ENCODE assay signal across 18 cellular contexts in the genomic region with DNA sequence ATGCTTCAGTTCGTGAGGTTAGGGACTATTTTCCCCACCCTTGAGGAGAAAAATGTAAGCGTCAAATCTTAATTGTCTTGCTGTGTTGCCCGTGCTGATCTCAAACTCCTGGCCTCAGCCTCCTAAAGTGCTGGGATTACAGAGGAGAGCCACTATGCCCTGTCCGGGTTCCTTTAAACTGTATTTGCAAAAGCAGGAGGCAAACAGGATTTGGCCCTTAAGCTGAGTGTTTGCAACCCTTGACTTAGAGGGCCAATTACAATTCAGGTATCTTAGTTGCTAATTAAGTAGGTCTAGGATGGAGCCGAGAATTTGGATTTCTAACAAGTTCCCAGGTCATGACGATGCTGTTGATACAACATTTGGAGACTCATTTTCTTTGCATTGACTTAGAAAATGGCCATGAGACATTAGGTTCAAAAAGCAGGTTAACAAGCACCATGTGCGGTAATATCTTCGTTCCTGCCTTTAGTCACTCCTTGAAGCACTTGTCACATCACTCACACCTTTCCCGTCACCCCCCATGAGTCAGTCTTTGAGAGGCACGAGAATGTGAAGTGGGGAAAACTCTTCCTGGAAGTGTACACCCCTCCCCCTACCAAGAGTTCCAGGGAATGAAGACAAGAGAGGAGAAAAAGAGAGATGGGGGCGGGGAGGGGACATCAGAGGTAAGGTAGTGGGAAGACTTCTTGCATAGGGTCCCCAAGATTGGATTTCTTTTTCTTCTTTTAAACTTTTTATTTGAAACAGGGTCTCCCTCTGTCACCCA. TPM values are rescaled to one million over a fixed set of nuclear protein-coding genes. Genes with fewer than 3 reads are reported as not detected.
DNase-seq lines count a peak whose midpoint lies in the region; ATAC-seq lines count a peak whose summit lies in the region.
"Had no signal": no experiment of that assay in that cellular context is flagged by ENCODE, and none has a peak within 500 bp of the region (broad histone marks: within the 10 kb centered on the region; RNA-seq: fewer than 3 reads in every experiment).

No MANE protein-coding gene starts in this region.

- peak overlapping the region; percentile 60 for H3K4me3 Mint-ChIP-seq in activated naive CD8-positive, alpha-beta T cell treated with anti-CD3 and anti-CD28 coated beads for 36 hours
- H3K4me3 Mint-ChIP-seq: activated B cell treated with CpG ODN at 0.5 μM for 24 hours had no signal

- ATAC-seq in GM18498 (IDR thresholded peaks at IDR 0.05; ENCODE audit: unreplicated experiment) (no peak), GM21381 (IDR thresholded peaks at IDR 0.05; ENCODE audit: unreplicated experiment) (no peak)
- ATAC-seq: psoas muscle had no signal

- H3K36me3 Mint-ChIP-seq in activated naive CD8-positive, alpha-beta T cell treated with anti-CD3 and anti-CD28 coated beads for 36 hours = peaks cover 48% of the 10 kb centered on the region
- H3K36me3 Mint-ChIP-seq: IgD-negative memory B cell had no signal

- peaks cover 14% of the 10 kb centered on the region for H3K9me3 Mint-ChIP-seq in activated naive CD8-positive, alpha-beta T cell treated with anti-CD3 and anti-CD28 coated beads for 36 hours
- H3K9me3 Mint-ChIP-seq: activated B cell treated with CpG ODN at 0.5 μM for 24 hours, IgD-negative memory B cell had no signal

- no peaks in the 10 kb centered on the region for H3K27me3 Mint-ChIP-seq in activated naive CD8-positive, alpha-beta T cell treated with anti-CD3 and anti-CD28 coated beads for 36 hours
- H3K27me3 Mint-ChIP-seq: activated B cell treated with CpG ODN at 0.5 μM for 24 hours, IgD-negative memory B cell had no signal

- DNase-seq in DMS53 (lab: John Stamatoyannopoulos, UW) (peak; percentile 30), DMS53 treated with DMSO at 0.1 percent for 48 hours (lab: John Stamatoyannopoulos, UW; ENCODE audit: unreplicated experiment) (no peak), HK-2 (ENCODE audit: unreplicated experiment) (peak; percentile 64), NCI-H1417 treated with DMSO at 0.1 percent for 48 hours (lab: John Stamatoyannopoulos, UW) (no peak)
- peak; percentile 42 for DNase-seq in activated naive CD8-positive, alpha-beta T cell treated with anti-CD3 and anti-CD28 coated beads for 36 hours
- DNase-seq in stimulated activated CD4-positive, alpha-beta T cell treated with anti-CD3 and anti-CD28 coated beads, Interleukin-1b, Interleukin-23, amount 100 ng/mL, for 48 hours = peak; percentile 74
- DNase-seq: activated B cell treated with CpG ODN at 0.5 μM for 24 hours, adrenal gland, GOT3, head of caudate nucleus, kidney, NCI-H1105, NCI-H510A treated with DMSO at 0.1 percent for 48 hours, psoas muscle had no signal

- peaks cover 70% of the 10 kb centered on the region for H3K4me1 Mint-ChIP-seq in activated naive CD8-positive, alpha-beta T cell treated with anti-CD3 and anti-CD28 coated beads for 36 hours

- peak overlapping the region; percentile 93 for H3K27ac Mint-ChIP-seq in activated naive CD8-positive, alpha-beta T cell treated with anti-CD3 and anti-CD28 coated beads for 36 hours
- H3K27ac Mint-ChIP-seq: activated B cell treated with CpG ODN at 0.5 μM for 24 hours had no signal

RNA-seq across cellular contexts. Expression of a gene that starts 2.6 kb away (rescaled TPM):
- 10 to 100 TPM; 16.1 to 18.1 TPM for total RNA-seq in activated naive CD8-positive, alpha-beta T cell treated with anti-CD3 and anti-CD28 coated beads for 36 hours

RNA-seq across cellular contexts. Expression of a gene that starts 13.4 kb away (rescaled TPM):
- total RNA-seq in activated naive CD8-positive, alpha-beta T cell treated with anti-CD3 and anti-CD28 coated beads for 36 hours = 10 to 100 TPM; 49.6 TPM

RNA-seq across cellular contexts. Expression of a gene that starts 21.3 kb away (rescaled TPM):
- 100 to 1,000 TPM; 191 to 196 TPM for total RNA-seq in activated naive CD8-positive, alpha-beta T cell treated with anti-CD3 and anti-CD28 coated beads for 36 hours

RNA-seq across cellular contexts. Expression of a gene that starts 33.7 kb away (rescaled TPM):
- under 1 TPM; 0.56 to 0.64 TPM for total RNA-seq in activated naive CD8-positive, alpha-beta T cell treated with anti-CD3 and anti-CD28 coated beads for 36 hours

RNA-seq across cellular contexts. Expression of a gene that starts 55.9 kb away (rescaled TPM):
- 1 to 10 TPM; 1.6 TPM for total RNA-seq in activated naive CD8-positive, alpha-beta T cell treated with anti-CD3 and anti-CD28 coated beads for 36 hours
- total RNA-seq: PC-9 had no signal

Comparison
In these comparisons a context has a peak if more than half of its experiments do, and no peak if none do; other contexts are left out.
1. DNase-seq: peak in DMS53 (single experiment), HK-2 (single experiment), activated naive CD8-positive, alpha-beta T cell treated with anti-CD3 and anti-CD28 coated beads for 36 hours (single experiment) and stimulated activated CD4-positive, alpha-beta T cell treated with anti-CD3 and anti-CD28 coated beads, Interleukin-1b, Interleukin-23, amount 100 ng/mL, for 48 hours (single experiment); none in DMS53 treated with DMSO at 0.1 percent for 48 hours (single experiment) and NCI-H1417 treated with DMSO at 0.1 percent for 48 hours (single experiment).